1 cellular context compared by ENCODE assay signal in genomic region chr20:36394340-36394965, GRCh38.
TF ChIP-seq lines count a peak whose summit lies in the region.

No MANE protein-coding gene starts in this region.

TF ChIP-seq in HepG2, 621 proteins besides CTCF, POLR2A, EP300 and RAD21 (continued from another document and continues in another):
- TF ChIP-seq ZBED4 (CRISPR knock-in tag; IDR thresholded peaks at IDR 0.05; ENCODE audit: borderline replicate concordance) (no peak), CEBPG (CRISPR knock-in tag; IDR thresholded peaks at IDR 0.05) (0 out of 2 replicates have a peak, but pooled peaks have one; percentile 6), NFKBIZ (CRISPR knock-in tag; IDR thresholded peaks at IDR 0.05) (no peak), TIGD3 (CRISPR knock-in tag; IDR thresholded peaks at IDR 0.05; ENCODE audit: borderline replicate concordance) (no peak), TFE3 (CRISPR knock-in tag; IDR thresholded peaks at IDR 0.05) (0 out of 2 replicates have a peak, but pooled peaks have one; percentile 24), HDAC1 (CRISPR knock-in tag; IDR thresholded peaks at IDR 0.05) (no peak), ZNF121 (CRISPR knock-in tag; IDR thresholded peaks at IDR 0.05) (no peak), MAFK (conservative IDR thresholded peaks at IDR 0.05 in 1 of 2, IDR thresholded peaks at IDR 0.05 in 1 of 2; ENCODE audit: low read length in 2 of 2) (no peak), TBX3 (IDR thresholded peaks at IDR 0.05; ENCODE audit: borderline replicate concordance) (no peak), ZNF780A (CRISPR knock-in tag; IDR thresholded peaks at IDR 0.05) (no peak), GTF2F1 (IDR thresholded peaks at IDR 0.05; ENCODE audit: low read length) (no peak), HNRNPUL1 (IDR thresholded peaks at IDR 0.05; ENCODE audit: low read depth, low read length) (no peak), ZNF441 (CRISPR knock-in tag; IDR thresholded peaks at IDR 0.05; ENCODE audit: borderline replicate concordance) (no peak), TGIF2 (CRISPR knock-in tag; IDR thresholded peaks at IDR 0.05) (no peak), ATAD3A (CRISPR knock-in tag; IDR thresholded peaks at IDR 0.05) (no peak), ZNF563 (CRISPR knock-in tag; IDR thresholded peaks at IDR 0.05) (no peak), CREB1 (IDR thresholded peaks at IDR 0.05) (peak; percentile 86), CREB1 (CRISPR knock-in tag; IDR thresholded peaks at IDR 0.05) (no peak), NR2F2 (IDR thresholded peaks at IDR 0.05; ENCODE audit: borderline replicate concordance, low read depth) (no peak), ZNF280B (CRISPR knock-in tag; IDR thresholded peaks at IDR 0.05; ENCODE audit: borderline replicate concordance) (no peak), DDIT3 (CRISPR knock-in tag; IDR thresholded peaks at IDR 0.05) (no peak), ATF7 (IDR thresholded peaks at IDR 0.05) (peak; percentile 90), ATF7 (CRISPR knock-in tag; IDR thresholded peaks at IDR 0.05) (no peak), ZNF792 (CRISPR knock-in tag; IDR thresholded peaks at IDR 0.05) (no peak), ZNF556 (CRISPR knock-in tag; IDR thresholded peaks at IDR 0.05; ENCODE audit: borderline replicate concordance) (no peak), HNF4A (CRISPR knock-in tag; IDR thresholded peaks at IDR 0.05) (0 out of 2 replicates have a peak, but pooled peaks have one; percentile 5), REXO4 (CRISPR knock-in tag; IDR thresholded peaks at IDR 0.05; ENCODE audit: borderline replicate concordance) (no peak), ZFP36L2 (CRISPR knock-in tag; IDR thresholded peaks at IDR 0.05) (no peak), MYC (CRISPR knock-in tag; IDR thresholded peaks at IDR 0.05; ENCODE audit: borderline replicate concordance) (0 out of 2 replicates have a peak, but pooled peaks have one; percentile 19), ZZZ3 (CRISPR knock-in tag; IDR thresholded peaks at IDR 0.05; ENCODE audit: borderline replicate concordance) (no peak), TERF1 (CRISPR knock-in tag; IDR thresholded peaks at IDR 0.05) (no peak), ATF6 (CRISPR knock-in tag; conservative IDR thresholded peaks at IDR 0.05) (no peak), ZNF333 (CRISPR knock-in tag; IDR thresholded peaks at IDR 0.05; ENCODE audit: borderline replicate concordance) (no peak), BCL6 (CRISPR knock-in tag; IDR thresholded peaks at IDR 0.05) (no peak), ZNF331 (CRISPR knock-in tag; IDR thresholded peaks at IDR 0.05) (no peak), ZNF687 (CRISPR knock-in tag; IDR thresholded peaks at IDR 0.05) (peak; percentile 51), JUNB (CRISPR knock-in tag; IDR thresholded peaks at IDR 0.05; ENCODE audit: borderline replicate concordance) (no peak), MNT (IDR thresholded peaks at IDR 0.05) (peak; percentile 95), ZFX (CRISPR knock-in tag; IDR thresholded peaks at IDR 0.05; ENCODE audit: low read depth) (0 out of 2 replicates have a peak, but pooled peaks have one; percentile 9), ZNF296 (CRISPR knock-in tag; conservative IDR thresholded peaks at IDR 0.05) (no peak), MAX (IDR thresholded peaks at IDR 0.05) (no peak), ZSCAN29 (CRISPR knock-in tag; conservative IDR thresholded peaks at IDR 0.05) (no peak), PPARG (CRISPR knock-in tag; conservative IDR thresholded peaks at IDR 0.05) (no peak), ZNF17 (CRISPR knock-in tag; IDR thresholded peaks at IDR 0.05) (no peak), CREB3 (CRISPR knock-in tag; IDR thresholded peaks at IDR 0.05) (no peak)
